Comparison of ENCODE assay signal across 8 cellular contexts in genomic region chr6:26421259-26422144, GRCh38. TPM values are rescaled to one million over a fixed set of nuclear protein-coding genes. Genes with fewer than 3 reads are reported as not detected.
DNase-seq lines count a peak whose midpoint lies in the region; ATAC-seq and TF ChIP-seq lines count a peak whose summit lies in the region.

No MANE protein-coding gene starts in this region.

- no peaks in the 10 kb centered on the region for H3K9me3 ChIP-seq in ascending aorta
- no peaks in the 10 kb centered on the region for H3K9me3 ChIP-seq in right atrium auricular region

- H3K36me3 ChIP-seq in ascending aorta = peaks cover 5 to 6% of the 10 kb centered on the region in 2 donors
- H3K36me3 ChIP-seq in right atrium auricular region = peaks cover 7% of the 10 kb centered on the region

- peak; percentile 76 for ATAC-seq in HG02840 (IDR thresholded peaks at IDR 0.05; ENCODE audit: low FRiP score, unreplicated experiment)

- peaks cover 5 to 35% of the 10 kb centered on the region in 2 donors for H3K4me1 ChIP-seq in ascending aorta
- peaks cover 0 to 15% of the 10 kb centered on the region in 2 donors for H3K4me1 ChIP-seq in right atrium auricular region

- H3K27ac ChIP-seq in ascending aorta = peak overlapping the region; percentile 75 to 95
- peak overlapping the region; percentile 90 to 92 for H3K27ac ChIP-seq in right atrium auricular region

- H3K4me3 ChIP-seq in ascending aorta (peak overlapping the region; percentile 52 to 97), right atrium auricular region (peak overlapping the region; percentile 73 to 87)

- peak; percentile 63 for DNase-seq in NCI-H1436 (lab: John Stamatoyannopoulos, UW)
- no peak for DNase-seq in NCI-H1436 treated with DMSO at 0.1 percent for 48 hours (lab: John Stamatoyannopoulos, UW)
- DNase-seq in NCI-H128 (lab: John Stamatoyannopoulos, UW; ENCODE audit: unreplicated experiment) = peak; percentile 61
- DNase-seq in SW480 (ENCODE audit: low spot score) = peak; percentile 80
- peak; percentile 38 to 87 for DNase-seq in ascending aorta (ENCODE audit: low spot score in 2 of 2)
- DNase-seq in right atrium auricular region (ENCODE audit: low spot score) = peak; percentile 92
- peak; percentile 96 for DNase-seq in pons (ENCODE audit: low spot score)

- H3K27me3 ChIP-seq in ascending aorta (no peaks in the 10 kb centered on the region), right atrium auricular region (no peaks in the 10 kb centered on the region)

- intact Hi-C loops in ascending aorta (cut with DNase I) = loop anchor here (1.0 to 5.0 kb wide), 5 partner anchors 19 to 101 kb away; partner anchors contain the start of genes BTN2A1, BTN3A1, BTN3A2 and BTN3A3

- no peak for TF ChIP-seq CTCF in ascending aorta (IDR thresholded peaks at IDR 0.05)
- TF ChIP-seq CTCF in right atrium auricular region (IDR thresholded peaks at IDR 0.05) = no peak

RNA-seq across cellular contexts. Expression of gene BTN3A3, which starts 18.8 kb away (rescaled TPM):
- total RNA-seq in ascending aorta (16.9 TPM), right atrium auricular region (1 to 10 TPM; 5.6 to 8.7 TPM)

RNA-seq across cellular contexts. Expression of gene BTN3A1, which starts 19.4 kb away (rescaled TPM):
- total RNA-seq in ascending aorta (7.7 TPM), right atrium auricular region (1 to 10 TPM; 3.6 to 6.6 TPM)

RNA-seq across cellular contexts. Expression of gene BTN2A1, which starts 36.3 kb away (rescaled TPM):
- total RNA-seq in ascending aorta (8.3 TPM), right atrium auricular region (10 to 100 TPM in 1 of 2 donors, 1 to 10 TPM in 1; 7.6 to 13.9 TPM)

RNA-seq across cellular contexts. Expression of gene BTN2A2, which starts 38.6 kb away (rescaled TPM):
- total RNA-seq in ascending aorta (22.5 TPM), right atrium auricular region (1 to 10 TPM; 2.6 to 4.4 TPM)

RNA-seq across cellular contexts. Expression of gene BTN3A2, which starts 56.5 kb away (rescaled TPM):
- total RNA-seq in ascending aorta (17.2 TPM), right atrium auricular region (10 to 100 TPM in 1 of 2 donors, 1 to 10 TPM in 1; 6.5 to 12.9 TPM)
